In genomic region chr22:20130739-20131592, GRCh38 we compare ENCODE assay signal across 8 cellular contexts. TPM values are rescaled to one million over a fixed set of nuclear protein-coding genes. Genes with fewer than 3 reads are reported as not detected.
A peak's percentile ranks its signal among the peaks of the same experiment; 100 is the strongest.
DNase-seq lines count a peak whose midpoint lies in the region.

No MANE protein-coding gene starts in this region.

- H3K36me3 ChIP-seq in HAP-1 (replicated peaks), result peaks cover 16% of the 10 kb centered on the region
- peaks cover 4% of the 10 kb centered on the region for H3K36me3 ChIP-seq in endocrine pancreas (ENCODE audit: control insufficient read depth, insufficient read depth, low read length)
- peaks cover 5% of the 10 kb centered on the region for H3K36me3 ChIP-seq in mesendoderm (ENCODE audit: control insufficient read depth, insufficient read depth, low read length)

- no peaks in the 10 kb centered on the region for H3K79me2 ChIP-seq in mesendoderm (ENCODE audit: control insufficient read depth, insufficient read depth, low read length)

- H3K18ac ChIP-seq in mesendoderm (ENCODE audit: low read length), result peak overlapping the region; percentile 81

- H2BK15ac ChIP-seq in mesendoderm (replicated peaks; ENCODE audit: low read depth), result no peak overlapping the region

- H3K27ac ChIP-seq in mesendoderm (ENCODE audit: low read depth, low read length), result peak overlapping the region; percentile 46

- H4K8ac ChIP-seq in mesendoderm (ENCODE audit: low read depth, low read length), result no peak overlapping the region

- H2BK120ac ChIP-seq in mesendoderm (ENCODE audit: low read depth, low read length), result peak overlapping the region; percentile 29

- H3K4me3 ChIP-seq in HAP-1 (peak overlapping the region; percentile 51), endocrine pancreas (ENCODE audit: control insufficient read depth, insufficient read depth, low read length) (no peak overlapping the region), mesendoderm (ENCODE audit: low read length) (peak overlapping the region; percentile 69)

- H3K4ac ChIP-seq in mesendoderm (ENCODE audit: low read depth, low read length), result peak overlapping the region; percentile 66

- peak overlapping the region; percentile 61 for H3K9ac ChIP-seq in endocrine pancreas (ENCODE audit: control insufficient read depth, insufficient read depth, low read length)
- peak overlapping the region; percentile 88 for H3K9ac ChIP-seq in mesendoderm (ENCODE audit: low read length)

- H3K56ac ChIP-seq in mesendoderm (ENCODE audit: low read length), result peak overlapping the region; percentile 84

- H3K23ac ChIP-seq in mesendoderm (ENCODE audit: low read length), result peak overlapping the region; percentile 45

- no peaks in the 10 kb centered on the region for H3K27me3 ChIP-seq in HAP-1 (ENCODE audit: low read depth)
- H3K27me3 ChIP-seq in endocrine pancreas (ENCODE audit: control insufficient read depth, insufficient read depth, low read length), result no peaks in the 10 kb centered on the region
- no peaks in the 10 kb centered on the region for H3K27me3 ChIP-seq in mesendoderm (ENCODE audit: insufficient read depth, low read length, poor library complexity)

- H3K4me1 ChIP-seq in HAP-1 (no peaks in the 10 kb centered on the region), endocrine pancreas (ENCODE audit: control insufficient read depth, insufficient read depth, low read length) (no peaks in the 10 kb centered on the region), mesendoderm (ENCODE audit: control insufficient read depth, low read depth, low read length) (no peaks in the 10 kb centered on the region)

- whole genome bisulfite sequencing in mesendoderm (ENCODE audit: extremely low coverage, insufficient coverage, low lambda C conversion rate), result no CpG with 5 or more reads among the region's 68 CpGs

- peaks cover 2% of the 10 kb centered on the region for H3K79me1 ChIP-seq in mesendoderm (ENCODE audit: low read length)

- in situ Hi-C loops in HAP-1 (cut with MboI; ENCODE audit: low sequenced_read_pairs), result no loop called here

- no peak overlapping the region for H2AK5ac ChIP-seq in mesendoderm (ENCODE audit: low read length)

- H2BK5ac ChIP-seq in mesendoderm (ENCODE audit: low read length), result no peak overlapping the region

- DNase-seq in EH (ENCODE audit: low read depth) (peak; percentile 85), HAP-1 (ENCODE audit: low spot score in 2 of 2) (peak; percentile 39 to 86), NCI-H2227 (lab: John Stamatoyannopoulos, UW; ENCODE audit: unreplicated experiment) (peak; percentile 92), mesendoderm (peak; percentile 65), NCI-H2029 (lab: John Stamatoyannopoulos, UW) (no peak)
- peak; percentile 58 for DNase-seq in activated CD8-positive, alpha-beta memory T cell treated with anti-CD3 and anti-CD28 coated beads, Interleukin-2, amount 50 U/mL, for 1 hour (ENCODE audit: extremely low read depth)
- DNase-seq in stimulated activated CD8-positive, alpha-beta memory T cell treated with anti-CD3 and anti-CD28 coated beads, Interleukin-12 subunit alpha, Interleukin-12 subunit beta, amount 100 ng/mL, for 1 hour (ENCODE audit: low read depth), result peak; percentile 68

- H3K4me2 ChIP-seq in mesendoderm (ENCODE audit: low read length), result peak overlapping the region; percentile 91

- no peaks in the 10 kb centered on the region for H3K9me3 ChIP-seq in HAP-1
- no peaks in the 10 kb centered on the region for H3K9me3 ChIP-seq in endocrine pancreas (ENCODE audit: control insufficient read depth, low read length)

- no peak overlapping the region for H4K5ac ChIP-seq in mesendoderm (ENCODE audit: low read length)

RNA-seq across cellular contexts. Expression of gene ZDHHC8, which starts 0.6 kb away (rescaled TPM):
- 24.9 TPM for polyA plus RNA-seq in mesendoderm (2013, experiment 1 of 2)
- 24.7 TPM for polyA plus RNA-seq in mesendoderm (2013, experiment 2 of 2)

RNA-seq across cellular contexts. Expression of gene TRMT2A, which starts 13.9 kb away (rescaled TPM):
- 22.5 TPM for polyA plus RNA-seq in mesendoderm (2013, experiment 1 of 2)
- polyA plus RNA-seq in mesendoderm (2013, experiment 2 of 2), result 21.9 TPM

RNA-seq across cellular contexts. Expression of gene RANBP1, which starts 15.1 kb away (rescaled TPM):
- polyA plus RNA-seq in mesendoderm (2013, experiment 1 of 2), result 750 TPM
- 738 TPM for polyA plus RNA-seq in mesendoderm (2013, experiment 2 of 2)

RNA-seq across cellular contexts. Expression of gene CCDC188, which starts 19.9 kb away (rescaled TPM):
- not detected for polyA plus RNA-seq in mesendoderm (2013, experiment 1 of 2)
- not detected for polyA plus RNA-seq in mesendoderm (2013, experiment 2 of 2)

RNA-seq across cellular contexts. Expression of gene DGCR8, which starts 50.9 kb away (rescaled TPM):
- 26.3 TPM for polyA plus RNA-seq in mesendoderm (2013, experiment 1 of 2)
- polyA plus RNA-seq in mesendoderm (2013, experiment 2 of 2), result 27.0 TPM
